ENCODE assay signal across 8 cellular contexts in genomic region chr1:24415910-24416665, GRCh38. TPM values are rescaled to one million over a fixed set of nuclear protein-coding genes. Genes with fewer than 3 reads are reported as not detected.
DNase-seq lines count a peak whose midpoint lies in the region; ATAC-seq lines count a peak whose summit lies in the region.

No MANE protein-coding gene starts in this region.

- peaks cover 22% of the 10 kb centered on the region for H3K4me1 ChIP-seq in rectal smooth muscle tissue (ENCODE audit: control insufficient read depth, insufficient read depth, low read length)

- H3K4me3 Mint-ChIP-seq in activated CD4-positive, alpha-beta T cell treated with anti-CD3 and anti-CD28 coated beads, Interleukin-2, amount 10 ng/mL, durations not matched to agents 24 days and 14 days, result peak overlapping the region; percentile 88

- H3K4me1 Mint-ChIP-seq in activated CD4-positive, alpha-beta T cell treated with anti-CD3 and anti-CD28 coated beads, Interleukin-2, amount 10 ng/mL, durations not matched to agents 24 days and 14 days, result peaks cover 55% of the 10 kb centered on the region

- H3K27me3 Mint-ChIP-seq in activated CD4-positive, alpha-beta T cell treated with anti-CD3 and anti-CD28 coated beads, Interleukin-2, amount 10 ng/mL, durations not matched to agents 24 days and 14 days, result no peaks in the 10 kb centered on the region

- intact Hi-C loops in activated CD4-positive, alpha-beta T cell treated with anti-CD3 and anti-CD28 coated beads, Interleukin-2, amount 10 ng/mL, durations not matched to agents 24 days and 14 days (cut with micrococcal nuclease), result loop anchor here (1.0 to 5.0 kb wide), 5 partner anchors 69 to 226 kb away; partner anchors contain the start of genes RCAN3 and SRRM1

- H3K27me3 ChIP-seq in rectal smooth muscle tissue (ENCODE audit: control insufficient read depth, insufficient read depth, low read length), result no peaks in the 10 kb centered on the region

- H3K36me3 ChIP-seq in rectal smooth muscle tissue (ENCODE audit: control insufficient read depth, insufficient read depth, low read length), result peaks cover 5% of the 10 kb centered on the region

- DNase-seq in stimulated activated CD4-positive, alpha-beta T cell treated with anti-CD3 and anti-CD28 coated beads, Interleukin-15, amount 100 ng/mL, for 24 hours, result peak; percentile 27
- no peak for DNase-seq in stimulated activated CD4-positive, alpha-beta T cell treated with anti-CD3 and anti-CD28 coated beads, Interleukin-4, amount 100 ng/mL, for 4 hours
- no peak for DNase-seq in activated CD4-positive, alpha-beta T cell treated with anti-CD3 and anti-CD28 coated beads, Interleukin-2, amount 10 ng/mL, durations not matched to agents 24 days and 14 days
- DNase-seq in glomerular visceral epithelial cell (ENCODE audit: extremely low spot score) (peak; percentile 32), NCI-H345 (lab: John Stamatoyannopoulos, UW) (no peak), DMS153 treated with DMSO at 0.1 percent for 48 hours (lab: John Stamatoyannopoulos, UW; ENCODE audit: unreplicated experiment) (no peak)

- peak overlapping the region; percentile 67 for H3K27ac ChIP-seq in rectal smooth muscle tissue (ENCODE audit: low read depth, low read length)

- peak; percentile 9 for ATAC-seq in HG03280 (IDR thresholded peaks at IDR 0.05; ENCODE audit: unreplicated experiment)

- peak overlapping the region; percentile 57 for H3K9ac ChIP-seq in rectal smooth muscle tissue (ENCODE audit: low read length)

- H3K27ac Mint-ChIP-seq in activated CD4-positive, alpha-beta T cell treated with anti-CD3 and anti-CD28 coated beads, Interleukin-2, amount 10 ng/mL, durations not matched to agents 24 days and 14 days, result peak overlapping the region; percentile 90

- H3K4me3 ChIP-seq in rectal smooth muscle tissue (ENCODE audit: low read length), result peak overlapping the region; percentile 96

- no peaks in the 10 kb centered on the region for H3K9me3 Mint-ChIP-seq in activated CD4-positive, alpha-beta T cell treated with anti-CD3 and anti-CD28 coated beads, Interleukin-2, amount 10 ng/mL, durations not matched to agents 24 days and 14 days

- H3K36me3 Mint-ChIP-seq in activated CD4-positive, alpha-beta T cell treated with anti-CD3 and anti-CD28 coated beads, Interleukin-2, amount 10 ng/mL, durations not matched to agents 24 days and 14 days (ENCODE audit: low read depth), result peaks cover 21% of the 10 kb centered on the region

RNA-seq across cellular contexts. Expression of gene NIPAL3, which starts 0.5 kb away (rescaled TPM):
- 25.1 and 26.3 TPM in 2 replicates for total RNA-seq in activated CD4-positive, alpha-beta T cell treated with anti-CD3 and anti-CD28 coated beads, Interleukin-2, amount 10 ng/mL, durations not matched to agents 24 days and 14 days

RNA-seq across cellular contexts. Expression of gene STPG1, which starts 2.5 kb away (rescaled TPM):
- 3.8 and 5.0 TPM in 2 replicates for total RNA-seq in activated CD4-positive, alpha-beta T cell treated with anti-CD3 and anti-CD28 coated beads, Interleukin-2, amount 10 ng/mL, durations not matched to agents 24 days and 14 days

Comparison
In these comparisons a context has a peak if more than half of its experiments do, and no peak if none do; other contexts are left out.
1. DNase-seq: peak in stimulated activated CD4-positive, alpha-beta T cell treated with anti-CD3 and anti-CD28 coated beads, Interleukin-15, amount 100 ng/mL, for 24 hours (single experiment) and glomerular visceral epithelial cell (single experiment); none in stimulated activated CD4-positive, alpha-beta T cell treated with anti-CD3 and anti-CD28 coated beads, Interleukin-4, amount 100 ng/mL, for 4 hours (0 of 2), activated CD4-positive, alpha-beta T cell treated with anti-CD3 and anti-CD28 coated beads, Interleukin-2, amount 10 ng/mL, durations not matched to agents 24 days and 14 days (single experiment), NCI-H345 (single experiment) and DMS153 treated with DMSO at 0.1 percent for 48 hours (single experiment).